ENCODE assay signal across 8 cellular contexts in genomic region chr2:195656131-195656858, GRCh38. TPM values are rescaled to one million over a fixed set of nuclear protein-coding genes. Genes with fewer than 3 reads are reported as not detected.
A peak's percentile ranks its signal among the peaks of the same experiment; 100 is the strongest.
DNase-seq lines count a peak whose midpoint lies in the region; ATAC-seq and TF ChIP-seq lines count a peak whose summit lies in the region.

No MANE protein-coding gene starts in this region.

- POLR2A ChIA-PET in activated CD4-positive, alpha-beta T cell treated with anti-CD3 and anti-CD28 coated beads, Interleukin-2, amount 10 ng/mL, durations not matched to agents 7 days and 5 days (lab: Charles Lee), result interaction anchor here (0.6 to 1.6 kb wide), 9 partner anchors 94 to 507 kb away, joined by 3 to 10 read pairs (median 5); no protein-coding TSS in a partner anchor

- ATAC-seq in GM21576 (IDR thresholded peaks at IDR 0.05; ENCODE audit: unreplicated experiment), result no peak

- no peak for TF ChIP-seq CTCF in foreskin fibroblast (IDR thresholded peaks at IDR 0.05; ENCODE audit: low read depth, low read length)

- peak overlapping the region; percentile 97 for H3K4me3 Mint-ChIP-seq in activated CD4-positive, alpha-beta T cell treated with anti-CD3 and anti-CD28 coated beads, Interleukin-2, amount 10 ng/mL, durations not matched to agents 7 days and 5 days

- no peak for DNase-seq in activated CD4-positive, alpha-beta T cell treated with anti-CD3 and anti-CD28 coated beads, Interleukin-2, amount 10 ng/mL, durations not matched to agents 7 days and 5 days
- DNase-seq in activated CD4-positive, alpha-beta T cell treated with anti-CD3 and anti-CD28 coated beads for 4 hours, result no peak
- DNase-seq in SKM-1 (lab: John Stamatoyannopoulos, UW; ENCODE audit: unreplicated experiment) (peak; percentile 48), foreskin fibroblast (no peak), middle frontal gyrus (ENCODE audit: extremely low spot score, low spot score) (no peak), NCI-H2107 (lab: John Stamatoyannopoulos, UW) (no peak)

- peaks cover 18% of the 10 kb centered on the region for H3K4me1 Mint-ChIP-seq in activated CD4-positive, alpha-beta T cell treated with anti-CD3 and anti-CD28 coated beads, Interleukin-2, amount 10 ng/mL, durations not matched to agents 7 days and 5 days

- H3K27me3 Mint-ChIP-seq in activated CD4-positive, alpha-beta T cell treated with anti-CD3 and anti-CD28 coated beads, Interleukin-2, amount 10 ng/mL, durations not matched to agents 7 days and 5 days, result peaks cover 2% of the 10 kb centered on the region

- H3K27ac ChIP-seq in skeletal muscle tissue (ENCODE audit: low read depth, low read length), result peak overlapping the region; percentile 94

- CTCF ChIA-PET in activated CD4-positive, alpha-beta T cell treated with anti-CD3 and anti-CD28 coated beads, Interleukin-2, amount 10 ng/mL, durations not matched to agents 7 days and 5 days (lab: Charles Lee), result interaction anchor here (0.7 to 1.3 kb wide), 10 partner anchors 10 to 421 kb away, joined by 3 to 5 read pairs (median 4); partner anchors contain the start of gene DNAH7

- H3K9ac ChIP-seq in skeletal muscle tissue (ENCODE audit: low read depth in 1 of 3, low read length in 3 of 3), result peak overlapping the region; percentile 71 to 92 (median 75)

- H3K4me3 ChIP-seq in foreskin fibroblast (ENCODE audit: low read depth in 1 of 2, low read length in 2 of 2) (peak overlapping the region; percentile 74 to 75), skeletal muscle tissue (ENCODE audit: low read length in 3 of 3) (peak overlapping the region; percentile 80 to 90 (median 86))

- H3K36me3 ChIP-seq in skeletal muscle tissue (ENCODE audit: control insufficient read depth in 3 of 3, insufficient read depth in 3 of 3, low read length in 3 of 3), result no peaks in the 10 kb centered on the region

- H3K27ac Mint-ChIP-seq in activated CD4-positive, alpha-beta T cell treated with anti-CD3 and anti-CD28 coated beads, Interleukin-2, amount 10 ng/mL, durations not matched to agents 7 days and 5 days, result peak overlapping the region; percentile 99

- H3K36me3 Mint-ChIP-seq in activated CD4-positive, alpha-beta T cell treated with anti-CD3 and anti-CD28 coated beads, Interleukin-2, amount 10 ng/mL, durations not matched to agents 7 days and 5 days (ENCODE audit: low read depth), result peaks cover 41% of the 10 kb centered on the region

- peaks cover 4% of the 10 kb centered on the region for H3K9me3 Mint-ChIP-seq in activated CD4-positive, alpha-beta T cell treated with anti-CD3 and anti-CD28 coated beads, Interleukin-2, amount 10 ng/mL, durations not matched to agents 7 days and 5 days

- no peaks in the 10 kb centered on the region for H3K9me3 ChIP-seq in skeletal muscle tissue (ENCODE audit: control insufficient read depth in 3 of 3, low read length in 3 of 3)

- H3K4me1 ChIP-seq in skeletal muscle tissue (ENCODE audit: control insufficient read depth in 3 of 3, insufficient read depth in 3 of 3, low read length in 3 of 3), result peaks cover 0 to 16% (median 16%) of the 10 kb centered on the region in 3 donors

- no peaks in the 10 kb centered on the region for H3K27me3 ChIP-seq in skeletal muscle tissue (ENCODE audit: control insufficient read depth in 3 of 3, insufficient read depth in 3 of 3, low read length in 3 of 3)

RNA-seq across cellular contexts. Expression of gene SLC39A10, which starts 0.7 kb away (rescaled TPM):
- total RNA-seq in activated CD4-positive, alpha-beta T cell treated with anti-CD3 and anti-CD28 coated beads, Interleukin-2, amount 10 ng/mL, durations not matched to agents 7 days and 5 days, result 10 to 100 TPM; 46.9 to 55.6 TPM
- total RNA-seq in skeletal muscle tissue, result 21.9 TPM
